In the genomic region with DNA sequence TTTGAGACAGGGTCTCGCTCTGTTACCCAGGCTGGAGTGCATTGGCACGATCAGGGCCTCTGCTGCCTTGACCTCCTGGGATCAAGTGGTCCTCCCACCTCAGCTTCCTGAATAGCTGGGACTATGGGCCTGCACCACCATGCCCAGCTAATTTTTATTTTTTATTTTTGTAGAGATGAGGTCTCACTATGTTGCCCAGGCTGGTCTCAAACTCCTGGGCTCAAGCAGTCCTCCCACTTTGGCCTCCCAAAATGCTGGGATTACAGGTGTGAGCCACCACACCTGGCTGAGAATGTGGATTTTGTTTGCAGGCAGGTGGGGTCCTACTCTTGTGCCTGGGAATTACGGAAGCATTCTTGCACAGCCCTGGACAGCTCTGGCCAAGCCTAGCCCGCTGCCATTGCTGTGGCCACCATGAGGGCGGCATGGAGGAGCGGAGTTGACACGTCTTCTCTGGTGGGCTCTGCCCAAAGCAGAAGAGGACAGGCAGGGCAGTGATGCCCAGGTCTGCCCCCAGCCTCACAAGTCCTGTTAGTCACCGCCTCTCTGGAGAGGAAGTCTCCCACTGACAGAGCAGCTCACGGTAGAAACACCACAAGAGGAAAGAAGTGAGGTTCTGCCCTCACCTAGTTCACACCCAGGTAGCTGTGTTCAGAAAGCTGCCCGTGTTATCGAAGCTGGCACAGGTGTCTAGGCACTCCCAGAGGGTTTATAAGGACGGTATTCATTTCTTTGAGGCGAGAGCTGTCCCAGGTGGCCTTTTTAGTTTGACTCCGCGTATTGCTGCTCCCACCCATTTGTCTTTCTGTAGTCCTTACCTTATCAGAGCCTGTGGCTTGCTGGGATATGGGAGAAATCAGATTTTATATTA, we compare ENCODE assay signal across 1 cellular context.
TF ChIP-seq lines count a peak whose summit lies in the region.

No MANE protein-coding gene starts in this region.

TF ChIP-seq in A549, 52 proteins besides CTCF, POLR2A, EP300 and RAD21 (continued from another document):
- TF ChIP-seq RNF2 (IDR thresholded peaks at IDR 0.05; ENCODE audit: borderline replicate concordance, low read depth) (no peak), KDM1A (IDR thresholded peaks at IDR 0.05; ENCODE audit: low read depth) (no peak), RARB (CRISPR knock-in tag; IDR thresholded peaks at IDR 0.05) (no peak), MAFK (IDR thresholded peaks at IDR 0.05; ENCODE audit: partially characterized antibody) (no peak), BCL3 (IDR thresholded peaks at IDR 0.05) (no peak), KDM5A (IDR thresholded peaks at IDR 0.05) (no peak), FOSL2 (IDR thresholded peaks at IDR 0.05) (no peak), FOSL2 (CRISPR knock-in tag; IDR thresholded peaks at IDR 0.05) (no peak), ATOH8 (CRISPR knock-in tag; IDR thresholded peaks at IDR 0.05; ENCODE audit: low read depth) (no peak), HOXA7 (CRISPR knock-in tag; IDR thresholded peaks at IDR 0.05) (no peak)
